In genomic region chr1:211842518-211842917, GRCh38 we compare ENCODE assay signal across 18 cellular contexts. TPM values are rescaled to one million over a fixed set of nuclear protein-coding genes. Genes with fewer than 3 reads are reported as not detected.
DNase-seq lines count a peak whose midpoint lies in the region; ATAC-seq and TF ChIP-seq lines count a peak whose summit lies in the region.
"Had no signal": no experiment of that assay in that cellular context is flagged by ENCODE, and none has a peak within 500 bp of the region (broad histone marks: within the 10 kb centered on the region; RNA-seq: fewer than 3 reads in every experiment).

No MANE protein-coding gene starts in this region.

- peaks cover 32% of the 10 kb centered on the region for H3K4me1 Mint-ChIP-seq in activated CD4-positive, alpha-beta T cell treated with anti-CD3 and anti-CD28 coated beads for 36 hours
- peaks cover 19 to 36% (median 25%) of the 10 kb centered on the region in 4 donors for H3K4me1 Mint-ChIP-seq in CD4-positive, alpha-beta memory T cell
- H3K4me1 Mint-ChIP-seq in T-cell, result peaks cover 24 to 27% (median 26%) of the 10 kb centered on the region in 3 donors
- H3K4me1 Mint-ChIP-seq in naive thymus-derived CD8-positive, alpha-beta T cell, result peaks cover 16 to 26% (median 21%) of the 10 kb centered on the region in 4 donors

- no peak for DNase-seq in activated CD4-positive, alpha-beta T cell treated with anti-CD3 and anti-CD28 coated beads for 36 hours
- no peak for DNase-seq in activated CD4-positive, alpha-beta T cell treated with anti-CD3 and anti-CD28 coated beads, Interleukin-2, amount 50 U/mL, for 48 hours
- DNase-seq in CD4-positive, alpha-beta memory T cell, result no peak
- DNase-seq in T-cell (no peak), islet precursor cell (no peak), GM10266 (ENCODE audit: extremely low spot score) (no peak)
- no peak for DNase-seq in naive thymus-derived CD8-positive, alpha-beta T cell
- DNase-seq: activated B cell treated with CpG ODN at 0.5 μM for 24 hours; activated naive CD4-positive, alpha-beta T cell treated with Interleukin-2 at 50 U/mL for 16 hours; DMS79 treated with DMSO at 0.1 percent for 48 hours; KBM-7; left ventricle myocardium inferior; NCI-H1092 treated with DMSO at 0.1 percent for 48 hours; NCI-H526; SHP77 treated with DMSO at 0.1 percent for 48 hours; stimulated activated CD4-positive, alpha-beta T cell treated with anti-CD3 and anti-CD28 coated beads, Interleukin-15, amount 100 ng/mL, for 24 hours had no signal

- H3K27me3 ChIP-seq in CD4-positive, alpha-beta memory T cell (ENCODE audit: insufficient read depth, low read length), result no peaks in the 10 kb centered on the region
- H3K27me3 ChIP-seq: right atrium auricular region had no signal

- H3K9me3 ChIP-seq in CD4-positive, alpha-beta memory T cell (ENCODE audit: control insufficient read depth in 1 of 2, low read length in 2 of 2), result no peaks in the 10 kb centered on the region
- H3K9me3 ChIP-seq: left ventricle myocardium inferior, right atrium auricular region had no signal

- CTCF ChIA-PET in activated CD4-positive, alpha-beta T cell treated with anti-CD3 and anti-CD28 coated beads for 36 hours (lab: Charles Lee), result interaction anchor here (0.7 to 1.3 kb wide), 6 partner anchors 9 to 615 kb away, joined by 3 to 4 read pairs (median 3); no protein-coding TSS in a partner anchor
- CTCF ChIA-PET in CD4-positive, alpha-beta memory T cell (lab: Charles Lee; ENCODE audit: partially characterized antibody), result interaction anchor here (0.7 to 1.7 kb wide), 4 partner anchors 10 to 193 kb away, joined by 3 to 6 read pairs (median 4); partner anchors contain the start of genes DTL and INTS7
- CTCF ChIA-PET in T-cell (lab: Charles Lee), result interaction anchor here in 1 of 2 donors (0.8 to 1.1 kb wide), 2 partner anchors 9 to 193 kb away, joined by 3 read pairs; partner anchors contain the start of genes DTL and INTS7

- no peak overlapping the region for H3K27ac Mint-ChIP-seq in activated CD4-positive, alpha-beta T cell treated with anti-CD3 and anti-CD28 coated beads for 36 hours
- H3K27ac Mint-ChIP-seq in CD4-positive, alpha-beta memory T cell, result peak overlapping the region; percentile 36 to 94 (median 70)
- peak overlapping the region; percentile 90 to 97 for H3K27ac Mint-ChIP-seq in T-cell
- peak overlapping the region in 8 of 10 donors; percentile 63 to 88 (median 84) for H3K27ac Mint-ChIP-seq in naive thymus-derived CD8-positive, alpha-beta T cell
- H3K27ac Mint-ChIP-seq: activated B cell treated with CpG ODN at 0.5 μM for 24 hours had no signal

- TF ChIP-seq CTCF in GM10266 (IDR thresholded peaks at IDR 0.05; ENCODE audit: control insufficient read depth, insufficient read depth, low read depth, missing control alignments), result no peak

- no peaks in the 10 kb centered on the region for H3K27me3 Mint-ChIP-seq in activated CD4-positive, alpha-beta T cell treated with anti-CD3 and anti-CD28 coated beads for 36 hours
- no peaks in the 10 kb centered on the region for H3K27me3 Mint-ChIP-seq in CD4-positive, alpha-beta memory T cell
- H3K27me3 Mint-ChIP-seq in T-cell, result no peaks in the 10 kb centered on the region
- no peaks in the 10 kb centered on the region for H3K27me3 Mint-ChIP-seq in naive thymus-derived CD8-positive, alpha-beta T cell
- H3K27me3 Mint-ChIP-seq: activated B cell treated with CpG ODN at 0.5 μM for 24 hours had no signal

- peak overlapping the region in 1 of 2 donors; percentile 6 for H3K4me3 ChIP-seq in CD4-positive, alpha-beta memory T cell (ENCODE audit: low read length in 2 of 2)
- H3K4me3 ChIP-seq: left ventricle myocardium inferior, right atrium auricular region had no signal

- H3K36me3 Mint-ChIP-seq in activated CD4-positive, alpha-beta T cell treated with anti-CD3 and anti-CD28 coated beads for 36 hours (ENCODE audit: low read depth), result no peaks in the 10 kb centered on the region
- H3K36me3 Mint-ChIP-seq in CD4-positive, alpha-beta memory T cell, result no peaks in the 10 kb centered on the region
- H3K36me3 Mint-ChIP-seq in T-cell, result no peaks in the 10 kb centered on the region
- H3K36me3 Mint-ChIP-seq in naive thymus-derived CD8-positive, alpha-beta T cell, result no peaks in the 10 kb centered on the region

- no peaks in the 10 kb centered on the region for H3K36me3 ChIP-seq in CD4-positive, alpha-beta memory T cell (ENCODE audit: insufficient read depth, low read length)
- H3K36me3 ChIP-seq: left ventricle myocardium inferior, right atrium auricular region had no signal

- H3K4me3 Mint-ChIP-seq in activated CD4-positive, alpha-beta T cell treated with anti-CD3 and anti-CD28 coated beads for 36 hours, result no peak overlapping the region
- H3K4me3 Mint-ChIP-seq in CD4-positive, alpha-beta memory T cell, result peak overlapping the region in 5 of 8 donors; percentile 4 to 75 (median 69)
- H3K4me3 Mint-ChIP-seq in T-cell, result peak overlapping the region in 1 of 3 donors; percentile 45
- peak overlapping the region in 4 of 10 donors; percentile 21 to 52 (median 50) for H3K4me3 Mint-ChIP-seq in naive thymus-derived CD8-positive, alpha-beta T cell
- H3K4me3 Mint-ChIP-seq: activated B cell treated with CpG ODN at 0.5 μM for 24 hours had no signal

- H3K4me1 ChIP-seq in CD4-positive, alpha-beta memory T cell (ENCODE audit: insufficient read depth, low read length), result peaks cover 20% of the 10 kb centered on the region
- H3K4me1 ChIP-seq: left ventricle myocardium inferior, right atrium auricular region had no signal

- POLR2A ChIA-PET in activated CD4-positive, alpha-beta T cell treated with anti-CD3 and anti-CD28 coated beads for 36 hours (lab: Charles Lee), result interaction anchor here (0.6 kb wide), 2 partner anchors 1015 to 1899 kb away, joined by 4 read pairs; partner anchors contain the start of gene FLVCR1
- POLR2A ChIA-PET in CD4-positive, alpha-beta memory T cell (lab: Charles Lee; ENCODE audit: partially characterized antibody), result interaction anchor here (0.7 to 1.6 kb wide), 7 partner anchors 9 to 443 kb away, joined by 3 to 7 read pairs (median 4); partner anchors contain the start of genes DTL, INTS7 and SLC30A1
- POLR2A ChIA-PET in T-cell (lab: Charles Lee), result interaction anchor here in 1 of 2 donors (0.7 kb wide), 1 partner anchor 136 kb away, joined by 3 read pairs; no protein-coding TSS in a partner anchor
- POLR2A ChIA-PET in naive thymus-derived CD8-positive, alpha-beta T cell (lab: Charles Lee), result interaction anchor here (0.9 kb wide), 1 partner anchor 145 kb away, joined by 3 read pairs; no protein-coding TSS in a partner anchor

- H3K27ac ChIP-seq in CD4-positive, alpha-beta memory T cell (ENCODE audit: low read depth, low read length), result no peak overlapping the region
- H3K27ac ChIP-seq: right atrium auricular region had no signal

- peak; percentile 55 for ATAC-seq in activated CD4-positive, alpha-beta T cell treated with anti-CD3 and anti-CD28 coated beads for 36 hours
- ATAC-seq in T-cell (replicated peaks in 1 of 4), result peak in 2 of 4 experiments; percentile 41 to 53
- no peak for ATAC-seq in naive thymus-derived CD8-positive, alpha-beta T cell
- no peak for ATAC-seq in HG03342 (IDR thresholded peaks at IDR 0.05; ENCODE audit: unreplicated experiment)

- intact Hi-C loops in activated CD4-positive, alpha-beta T cell treated with anti-CD3 and anti-CD28 coated beads for 36 hours (cut with DNase I, micrococcal nuclease), result no loop called here
- intact Hi-C loops in CD4-positive, alpha-beta memory T cell (cut with micrococcal nuclease), result loop anchor here (1.0 kb wide), 1 partner anchor 9 kb away; no protein-coding TSS in a partner anchor

- no peaks in the 10 kb centered on the region for H3K9me3 Mint-ChIP-seq in activated CD4-positive, alpha-beta T cell treated with anti-CD3 and anti-CD28 coated beads for 36 hours (ENCODE audit: low read depth)
- H3K9me3 Mint-ChIP-seq in CD4-positive, alpha-beta memory T cell, result peaks cover 0 to 7% (median 0%) of the 10 kb centered on the region in 8 donors
- no peaks in the 10 kb centered on the region for H3K9me3 Mint-ChIP-seq in T-cell
- H3K9me3 Mint-ChIP-seq in naive thymus-derived CD8-positive, alpha-beta T cell, result no peaks in the 10 kb centered on the region
- H3K9me3 Mint-ChIP-seq: activated B cell treated with CpG ODN at 0.5 μM for 24 hours had no signal

RNA-seq across cellular contexts. Expression of gene LPGAT1, which starts 12.0 kb away (rescaled TPM):
- total RNA-seq in activated CD4-positive, alpha-beta T cell treated with anti-CD3 and anti-CD28 coated beads for 36 hours, result 10 to 100 TPM; 21.7 to 24.9 TPM
- 10 to 100 TPM; 29.7 to 31.1 TPM for total RNA-seq in CD4-positive, alpha-beta memory T cell
- polyA plus RNA-seq in CD4-positive, alpha-beta memory T cell, result 10 to 100 TPM; 13.1 to 31.0 TPM
- 10 to 100 TPM; 20.8 to 47.1 (median 31.4) TPM for total RNA-seq in T-cell
- 10 to 100 TPM; 15.7 to 21.0 TPM for total RNA-seq in naive thymus-derived CD8-positive, alpha-beta T cell
- polyA plus RNA-seq in naive thymus-derived CD8-positive, alpha-beta T cell, result 10 to 100 TPM in 1 of 3 donors, 1 to 10 TPM in 2; 6.1 to 16.2 (median 8.6) TPM
